ENCODE assay signal across 1 cellular context in the genomic region with DNA sequence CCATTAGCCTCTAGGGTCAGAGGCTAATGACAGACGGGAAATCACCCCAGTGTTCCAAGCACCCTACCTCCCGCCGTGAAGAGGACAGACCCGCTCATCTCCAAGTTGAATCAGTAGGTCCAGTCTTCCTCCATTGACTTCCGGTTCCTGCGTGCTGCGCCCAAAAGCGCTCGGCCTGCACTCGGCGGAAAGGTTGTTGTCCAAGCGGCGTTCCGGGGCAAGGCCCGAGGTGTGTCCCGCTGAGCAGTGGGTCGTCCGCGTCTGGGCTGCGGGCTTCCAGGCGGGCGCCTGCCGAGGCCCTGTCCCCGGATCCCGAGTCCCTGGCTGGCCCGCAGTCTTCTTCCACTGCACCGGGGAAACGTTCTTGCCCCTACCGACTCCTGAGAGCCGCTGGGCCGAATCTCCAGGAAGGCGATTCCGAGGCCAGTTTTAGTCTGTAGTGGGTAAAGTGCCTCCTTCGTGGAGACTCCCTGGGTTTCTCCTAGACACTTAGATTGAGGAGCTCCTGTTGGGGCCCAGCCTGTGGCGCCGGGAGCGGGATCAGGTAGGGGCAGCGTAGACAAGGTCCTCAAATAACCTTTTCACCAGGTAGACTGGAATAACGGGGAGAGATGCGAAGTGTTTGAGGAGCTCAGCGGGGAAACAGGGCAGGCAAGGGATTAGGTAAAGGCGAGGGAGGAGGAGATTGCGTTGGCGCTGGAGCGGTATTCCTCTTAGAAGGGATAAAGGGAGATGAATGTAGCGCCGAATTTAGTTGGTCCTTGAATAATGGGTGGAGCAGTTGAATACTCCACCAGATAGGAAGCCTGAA.
A peak's percentile ranks its signal among the peaks of the same experiment; 100 is the strongest.
TF ChIP-seq lines count a peak whose summit lies in the region.

A gene with protein sequence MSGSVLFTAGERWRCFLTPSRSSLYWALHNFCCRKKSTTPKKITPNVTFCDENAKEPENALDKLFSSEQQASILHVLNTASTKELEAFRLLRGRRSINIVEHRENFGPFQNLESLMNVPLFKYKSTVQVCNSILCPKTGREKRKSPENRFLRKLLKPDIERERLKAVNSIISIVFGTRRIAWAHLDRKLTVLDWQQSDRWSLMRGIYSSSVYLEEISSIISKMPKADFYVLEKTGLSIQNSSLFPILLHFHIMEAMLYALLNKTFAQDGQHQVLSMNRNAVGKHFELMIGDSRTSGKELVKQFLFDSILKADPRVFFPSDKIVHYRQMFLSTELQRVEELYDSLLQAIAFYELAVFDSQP (minus strand): TSS at position 138 of the 811 bp plus-strand sequence. CDS start 40 bp downstream, at position 98.

TF ChIP-seq in WTC11, 78 proteins besides CTCF, POLR2A, EP300 and RAD21 (continued from another document):
- TF ChIP-seq HMGXB4 (CRISPR knock-in tag; IDR thresholded peaks at IDR 0.05) (peak; percentile 93), ZNF138 (CRISPR knock-in tag; conservative IDR thresholded peaks at IDR 0.05) (0 out of 2 replicates have a peak, but pooled peaks have one; percentile 44), PREB (CRISPR knock-in tag; IDR thresholded peaks at IDR 0.05; ENCODE audit: borderline replicate concordance) (no peak; the same call in 1 of the 2 replicates), PRRX2 (CRISPR knock-in tag; IDR thresholded peaks at IDR 0.05) (0 out of 2 replicates have a peak, but pooled peaks have one; percentile 57), ZNF423 (CRISPR knock-in tag; IDR thresholded peaks at IDR 0.05) (no peak), SMAD4 (CRISPR knock-in tag; IDR thresholded peaks at IDR 0.05) (no peak), OVOL2 (CRISPR knock-in tag; IDR thresholded peaks at IDR 0.05; ENCODE audit: borderline replicate concordance) (no peak), CBFB (CRISPR knock-in tag; IDR thresholded peaks at IDR 0.05; ENCODE audit: low read depth) (peak; percentile 96), ZNF317 (CRISPR knock-in tag; IDR thresholded peaks at IDR 0.05; ENCODE audit: borderline replicate concordance, low read depth) (no peak; the same call in 1 of the 2 replicates), ZNF121 (CRISPR knock-in tag; IDR thresholded peaks at IDR 0.05) (no peak), ELF4 (CRISPR knock-in tag; IDR thresholded peaks at IDR 0.05; ENCODE audit: low read depth) (no peak), ZBTB21 (CRISPR knock-in tag; IDR thresholded peaks at IDR 0.05; ENCODE audit: borderline replicate concordance) (peak; percentile 77; the same call in 1 of the 2 replicates), ETV6 (CRISPR knock-in tag; IDR thresholded peaks at IDR 0.05) (peak; percentile 41; the same call in 1 of the 2 replicates)
- TF ChIP-seq, protein P1, sequence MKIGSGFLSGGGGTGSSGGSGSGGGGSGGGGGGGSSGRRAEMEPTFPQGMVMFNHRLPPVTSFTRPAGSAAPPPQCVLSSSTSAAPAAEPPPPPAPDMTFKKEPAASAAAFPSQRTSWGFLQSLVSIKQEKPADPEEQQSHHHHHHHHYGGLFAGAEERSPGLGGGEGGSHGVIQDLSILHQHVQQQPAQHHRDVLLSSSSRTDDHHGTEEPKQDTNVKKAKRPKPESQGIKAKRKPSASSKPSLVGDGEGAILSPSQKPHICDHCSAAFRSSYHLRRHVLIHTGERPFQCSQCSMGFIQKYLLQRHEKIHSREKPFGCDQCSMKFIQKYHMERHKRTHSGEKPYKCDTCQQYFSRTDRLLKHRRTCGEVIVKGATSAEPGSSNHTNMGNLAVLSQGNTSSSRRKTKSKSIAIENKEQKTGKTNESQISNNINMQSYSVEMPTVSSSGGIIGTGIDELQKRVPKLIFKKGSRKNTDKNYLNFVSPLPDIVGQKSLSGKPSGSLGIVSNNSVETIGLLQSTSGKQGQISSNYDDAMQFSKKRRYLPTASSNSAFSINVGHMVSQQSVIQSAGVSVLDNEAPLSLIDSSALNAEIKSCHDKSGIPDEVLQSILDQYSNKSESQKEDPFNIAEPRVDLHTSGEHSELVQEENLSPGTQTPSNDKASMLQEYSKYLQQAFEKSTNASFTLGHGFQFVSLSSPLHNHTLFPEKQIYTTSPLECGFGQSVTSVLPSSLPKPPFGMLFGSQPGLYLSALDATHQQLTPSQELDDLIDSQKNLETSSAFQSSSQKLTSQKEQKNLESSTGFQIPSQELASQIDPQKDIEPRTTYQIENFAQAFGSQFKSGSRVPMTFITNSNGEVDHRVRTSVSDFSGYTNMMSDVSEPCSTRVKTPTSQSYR (CRISPR knock-in tag; IDR thresholded peaks at IDR 0.05), result peak; percentile 87; the same call in 1 of the 2 replicates
